ENCODE assay signal across 8 cellular contexts in genomic region chr11:47185305-47186075, GRCh38. TPM values are rescaled to one million over a fixed set of nuclear protein-coding genes. Genes with fewer than 3 reads are reported as not detected.
DNase-seq lines count a peak whose midpoint lies in the region; ATAC-seq and TF ChIP-seq lines count a peak whose summit lies in the region.

No MANE protein-coding gene starts in this region.

- H4K20me1 ChIP-seq in DND-41 (ENCODE audit: insufficient read depth, low read length), result no peaks in the 10 kb centered on the region

- DNase-seq in DND-41, result no peak
- no peak for DNase-seq in activated T-helper 2 cell treated with anti-CD3 and anti-CD28 coated beads, Interferon-gamma antibody, Interleukin-2, Interleukin-4, amounts not matched to agents 10 μg/mL and 5 μg/mL and 100 μg/mL, durations not matched to agents 14 hours and 24 hours and 36 hours (ENCODE audit: low spot score)
- DNase-seq in heart left ventricle, result peak; percentile 84 to 91 (median 88)
- DNase-seq in trophoblast cell, result peak; percentile 80 to 90
- DNase-seq in NCI-H1048 (lab: John Stamatoyannopoulos, UW), result no peak
- DNase-seq in activated CD8-positive, alpha-beta memory T cell treated with anti-CD3 and anti-CD28 coated beads, Interleukin-2, amount 50 U/mL, for 48 hours, result no peak

- H2BK120ac ChIP-seq in trophoblast cell (ENCODE audit: insufficient read depth, low read length, poor library complexity), result peak overlapping the region; percentile 96

- H3K27me3 ChIP-seq in DND-41 (ENCODE audit: insufficient read depth, low read length, poor library complexity) (peaks cover 27% of the 10 kb centered on the region), HUES6 (ENCODE audit: control insufficient read depth, insufficient read depth, low read length) (peaks cover 10% of the 10 kb centered on the region), heart left ventricle (peaks cover 0 to 43% (median 0%) of the 10 kb centered on the region in 9 donors), trophoblast cell (ENCODE audit: insufficient read depth, low read length) (no peaks in the 10 kb centered on the region)

- H3K4ac ChIP-seq in trophoblast cell (ENCODE audit: low read depth, low read length), result peak overlapping the region; percentile 98

- H3K79me2 ChIP-seq in DND-41 (ENCODE audit: insufficient read depth, low read length) (no peaks in the 10 kb centered on the region), trophoblast cell (ENCODE audit: control insufficient read depth, insufficient read depth, low read length, poor library complexity) (peaks cover 22% of the 10 kb centered on the region)

- peak overlapping the region; percentile 77 for H4K8ac ChIP-seq in trophoblast cell (ENCODE audit: low read depth, low read length)

- no peaks in the 10 kb centered on the region for H3K36me3 Mint-ChIP-seq in activated T-helper 2 cell treated with anti-CD3 and anti-CD28 coated beads, Interferon-gamma antibody, Interleukin-2, Interleukin-4, amounts not matched to agents 10 μg/mL and 5 μg/mL and 100 μg/mL, durations not matched to agents 14 hours and 24 hours and 36 hours (ENCODE audit: low read depth)

- peak overlapping the region; percentile 44 for H2BK12ac ChIP-seq in trophoblast cell (ENCODE audit: low read length)

- no peaks in the 10 kb centered on the region for H3K9me3 ChIP-seq in DND-41 (ENCODE audit: insufficient read depth, low read length, severe bottlenecking)
- no peaks in the 10 kb centered on the region for H3K9me3 ChIP-seq in HUES6 (ENCODE audit: control insufficient read depth, insufficient read depth, low read depth, low read length)
- H3K9me3 ChIP-seq in heart left ventricle, result no peaks in the 10 kb centered on the region
- H3K9me3 ChIP-seq in trophoblast cell (ENCODE audit: insufficient read depth, low read depth, low read length), result no peaks in the 10 kb centered on the region

- no peak overlapping the region for H3K23ac ChIP-seq in trophoblast cell (ENCODE audit: low read length)

- TF ChIP-seq POLR2A in heart left ventricle (IDR thresholded peaks at IDR 0.05), result peak in 1 of 2 donors; percentile 70

- peak overlapping the region; percentile 65 for H3K4me3 Mint-ChIP-seq in activated T-helper 2 cell treated with anti-CD3 and anti-CD28 coated beads, Interferon-gamma antibody, Interleukin-2, Interleukin-4, amounts not matched to agents 10 μg/mL and 5 μg/mL and 100 μg/mL, durations not matched to agents 14 hours and 24 hours and 36 hours (ENCODE audit: low read depth)

- H3K4me1 ChIP-seq in DND-41 (ENCODE audit: insufficient read depth, low read length) (peaks cover 22% of the 10 kb centered on the region), HUES6 (ENCODE audit: control insufficient read depth, insufficient read depth, low read length) (peaks cover 28% of the 10 kb centered on the region), heart left ventricle (peaks cover 0 to 83% (median 31%) of the 10 kb centered on the region in 12 donors), trophoblast cell (ENCODE audit: control insufficient read depth in 1 of 2, insufficient read depth in 2 of 2, low read length in 2 of 2) (peaks cover 34 to 43% of the 10 kb centered on the region in 2 experiments)

- peak overlapping the region; percentile 81 for H2BK5ac ChIP-seq in trophoblast cell (ENCODE audit: low read depth, low read length, poor library complexity)

- H3K79me1 ChIP-seq in trophoblast cell (ENCODE audit: low read length), result peaks cover 23% of the 10 kb centered on the region

- H2AFZ ChIP-seq in DND-41 (ENCODE audit: low read depth, low read length) (peak overlapping the region; percentile 78), trophoblast cell (ENCODE audit: insufficient read depth, low read length, poor library complexity) (peak overlapping the region; percentile 81)

- peaks cover 6% of the 10 kb centered on the region for H3K4me1 Mint-ChIP-seq in activated T-helper 2 cell treated with anti-CD3 and anti-CD28 coated beads, Interferon-gamma antibody, Interleukin-2, Interleukin-4, amounts not matched to agents 10 μg/mL and 5 μg/mL and 100 μg/mL, durations not matched to agents 14 hours and 24 hours and 36 hours (ENCODE audit: low read depth)

- TF ChIP-seq CTCF in DND-41 (IDR thresholded peaks at IDR 0.05; ENCODE audit: borderline replicate concordance, extremely low read depth, low read length, poor library complexity, severe bottlenecking) (no peak), heart left ventricle (IDR thresholded peaks at IDR 0.05) (peak in 1 of 12 donors; percentile 4)

- WGBS in heart left ventricle, 4 donors, result 4 to 6% (median 5%) methylated on average over 14 to 50 of the region's 50 CpGs
- no CpG with 5 or more reads among the region's 50 CpGs for WGBS in trophoblast cell (ENCODE audit: extremely low coverage, insufficient coverage, insufficient read length)

- no peaks in the 10 kb centered on the region for H3K9me3 Mint-ChIP-seq in activated T-helper 2 cell treated with anti-CD3 and anti-CD28 coated beads, Interferon-gamma antibody, Interleukin-2, Interleukin-4, amounts not matched to agents 10 μg/mL and 5 μg/mL and 100 μg/mL, durations not matched to agents 14 hours and 24 hours and 36 hours

- H3K4me3 ChIP-seq in DND-41 (ENCODE audit: low read depth in 1 of 2, low read length in 2 of 2), result peak overlapping the region; percentile 45 to 67; a peak in 3 of 4 replicates
- H3K4me3 ChIP-seq in HUES6 (ENCODE audit: low read depth, low read length), result peak overlapping the region; percentile 80
- peak overlapping the region; percentile 62 to 95 (median 82) for H3K4me3 ChIP-seq in heart left ventricle
- H3K4me3 ChIP-seq in trophoblast cell (ENCODE audit: low read depth, low read length), result peak overlapping the region; percentile 88

- H2AK5ac ChIP-seq in trophoblast cell (ENCODE audit: low read length), result peak overlapping the region; percentile 38

- H3K4me2 ChIP-seq in DND-41 (ENCODE audit: insufficient read depth, low read length) (peak overlapping the region; percentile 87), trophoblast cell (ENCODE audit: low read length) (peak overlapping the region; percentile 64)

- intact Hi-C loops in activated T-helper 2 cell treated with anti-CD3 and anti-CD28 coated beads, Interferon-gamma antibody, Interleukin-2, Interleukin-4, amounts not matched to agents 10 μg/mL and 5 μg/mL and 100 μg/mL, durations not matched to agents 14 hours and 24 hours and 36 hours (cut with micrococcal nuclease), result loop anchor here (1.0 kb wide), 1 partner anchor 29 kb away; the partner anchor contains the start of gene DDB2
- intact Hi-C loops in heart left ventricle (cut with DNase I), result loop anchor here in 5 of 10 donors (1.0 to 5.0 kb wide), 4 partner anchors 29 to 169 kb away; partner anchors contain the start of genes DDB2 (in 2 of the 5) and MYBPC3 (in 1 of the 5)

- H3K27ac ChIP-seq in DND-41 (ENCODE audit: low read length), result no peak overlapping the region
- peak overlapping the region; percentile 95 for H3K27ac ChIP-seq in HUES6 (ENCODE audit: low read depth, low read length)
- H3K27ac ChIP-seq in heart left ventricle, result peak overlapping the region; percentile 89 to 100 (median 96)
- peak overlapping the region; percentile 87 for H3K27ac ChIP-seq in trophoblast cell (ENCODE audit: low read depth, low read length)

- peak overlapping the region; percentile 95 for H3K18ac ChIP-seq in trophoblast cell (ENCODE audit: low read length)

- H3K9ac ChIP-seq in DND-41 (ENCODE audit: low read depth, low read length), result peak overlapping the region; percentile 62
- H3K9ac ChIP-seq in HUES6 (ENCODE audit: low read length), result peak overlapping the region; percentile 91
- peak overlapping the region; percentile 73 for H3K9ac ChIP-seq in trophoblast cell (ENCODE audit: low read length)

- H3K36me3 ChIP-seq in DND-41 (ENCODE audit: insufficient read depth, low read length), result no peaks in the 10 kb centered on the region
- H3K36me3 ChIP-seq in HUES6 (ENCODE audit: control insufficient read depth, insufficient read depth, low read length), result peaks cover 13% of the 10 kb centered on the region
- H3K36me3 ChIP-seq in heart left ventricle, result peaks cover 0 to 13% (median 0%) of the 10 kb centered on the region in 9 donors
- H3K36me3 ChIP-seq in trophoblast cell (ENCODE audit: control insufficient read depth in 1 of 2, insufficient read depth in 2 of 2, low read length in 2 of 2), result peaks cover 16 to 18% of the 10 kb centered on the region in 2 experiments

- H3K27ac Mint-ChIP-seq in activated T-helper 2 cell treated with anti-CD3 and anti-CD28 coated beads, Interferon-gamma antibody, Interleukin-2, Interleukin-4, amounts not matched to agents 10 μg/mL and 5 μg/mL and 100 μg/mL, durations not matched to agents 14 hours and 24 hours and 36 hours, result no peak overlapping the region

- H3K27me3 Mint-ChIP-seq in activated T-helper 2 cell treated with anti-CD3 and anti-CD28 coated beads, Interferon-gamma antibody, Interleukin-2, Interleukin-4, amounts not matched to agents 10 μg/mL and 5 μg/mL and 100 μg/mL, durations not matched to agents 14 hours and 24 hours and 36 hours (ENCODE audit: low read depth), result peaks cover 30% of the 10 kb centered on the region

- ATAC-seq in DND-41 (ENCODE audit: insufficient read depth, low read depth), result no peak
- peak; percentile 50 to 62 (median 57) for ATAC-seq in heart left ventricle
- ATAC-seq in HG03460 (IDR thresholded peaks at IDR 0.05; ENCODE audit: unreplicated experiment), result no peak

- peak overlapping the region; percentile 98 for H3K14ac ChIP-seq in trophoblast cell (ENCODE audit: low read length)

- peak overlapping the region; percentile 82 for H4K91ac ChIP-seq in trophoblast cell (ENCODE audit: low read depth, low read length)

- H4K12ac ChIP-seq in trophoblast cell (ENCODE audit: low read depth, low read length), result peak overlapping the region; percentile 24

RNA-seq across cellular contexts. Expression of gene PACSIN3, which starts 0.7 kb away (rescaled TPM):
- total RNA-seq in activated T-helper 2 cell treated with anti-CD3 and anti-CD28 coated beads, Interferon-gamma antibody, Interleukin-2, Interleukin-4, amounts not matched to agents 10 μg/mL and 5 μg/mL and 100 μg/mL, durations not matched to agents 14 hours and 24 hours and 36 hours, result 21.4 and 22.2 TPM in 2 replicates
- 100 to 1,000 TPM; 127 to 330 (median 211) TPM for total RNA-seq in heart left ventricle
- polyA plus RNA-seq in heart left ventricle, result 100 to 1,000 TPM; 123 to 282 TPM
- 22.2 and 23.3 TPM in 2 replicates for polyA plus RNA-seq in trophoblast cell (2013)

RNA-seq across cellular contexts. Expression of gene ARFGAP2, which starts 8.8 kb away (rescaled TPM):
- 98.6 and 104 TPM in 2 replicates for total RNA-seq in activated T-helper 2 cell treated with anti-CD3 and anti-CD28 coated beads, Interferon-gamma antibody, Interleukin-2, Interleukin-4, amounts not matched to agents 10 μg/mL and 5 μg/mL and 100 μg/mL, durations not matched to agents 14 hours and 24 hours and 36 hours
- 10 to 100 TPM; 47.5 to 96.1 (median 61.3) TPM for total RNA-seq in heart left ventricle
- polyA plus RNA-seq in heart left ventricle, result 10 to 100 TPM; 49.7 to 79.1 TPM
- polyA plus RNA-seq in trophoblast cell (2013), result 43.4 and 47.3 TPM in 2 replicates

RNA-seq across cellular contexts. Expression of gene DDB2, which starts 29.3 kb away (rescaled TPM):
- 158 and 161 TPM in 2 replicates for total RNA-seq in activated T-helper 2 cell treated with anti-CD3 and anti-CD28 coated beads, Interferon-gamma antibody, Interleukin-2, Interleukin-4, amounts not matched to agents 10 μg/mL and 5 μg/mL and 100 μg/mL, durations not matched to agents 14 hours and 24 hours and 36 hours
- total RNA-seq in heart left ventricle, result 10 to 100 TPM in 4 of 9 donors, 1 to 10 TPM in 5; 8.0 to 28.5 (median 9.7) TPM
- 10 to 100 TPM in 1 of 2 donors, 1 to 10 TPM in 1; 8.1 to 11.7 TPM for polyA plus RNA-seq in heart left ventricle
- 32.8 and 33.7 TPM in 2 replicates for polyA plus RNA-seq in trophoblast cell (2013)

Comparison
In these comparisons a context has a peak if more than half of its experiments do, and no peak if none do; other contexts are left out.
1. ATAC-seq: peak in heart left ventricle (4 of 4); none in DND-41 (single experiment) and HG03460 (single experiment).
2. DNase-seq: peak in heart left ventricle (5 of 5) and trophoblast cell (2 of 2); none in DND-41 (single experiment), activated T-helper 2 cell treated with anti-CD3 and anti-CD28 coated beads, Interferon-gamma antibody, Interleukin-2, Interleukin-4, amounts not matched to agents 10 μg/mL and 5 μg/mL and 100 μg/mL, durations not matched to agents 14 hours and 24 hours and 36 hours (single experiment), NCI-H1048 (single experiment) and activated CD8-positive, alpha-beta memory T cell treated with anti-CD3 and anti-CD28 coated beads, Interleukin-2, amount 50 U/mL, for 48 hours (single experiment).
3. Peak in every context shown above with its lines, with median percentiles within 50 percentile points of each other: H3K4me3 ChIP-seq and H3K9ac ChIP-seq.